Comparison of ENCODE assay signal across 1 cellular context in the genomic region with DNA sequence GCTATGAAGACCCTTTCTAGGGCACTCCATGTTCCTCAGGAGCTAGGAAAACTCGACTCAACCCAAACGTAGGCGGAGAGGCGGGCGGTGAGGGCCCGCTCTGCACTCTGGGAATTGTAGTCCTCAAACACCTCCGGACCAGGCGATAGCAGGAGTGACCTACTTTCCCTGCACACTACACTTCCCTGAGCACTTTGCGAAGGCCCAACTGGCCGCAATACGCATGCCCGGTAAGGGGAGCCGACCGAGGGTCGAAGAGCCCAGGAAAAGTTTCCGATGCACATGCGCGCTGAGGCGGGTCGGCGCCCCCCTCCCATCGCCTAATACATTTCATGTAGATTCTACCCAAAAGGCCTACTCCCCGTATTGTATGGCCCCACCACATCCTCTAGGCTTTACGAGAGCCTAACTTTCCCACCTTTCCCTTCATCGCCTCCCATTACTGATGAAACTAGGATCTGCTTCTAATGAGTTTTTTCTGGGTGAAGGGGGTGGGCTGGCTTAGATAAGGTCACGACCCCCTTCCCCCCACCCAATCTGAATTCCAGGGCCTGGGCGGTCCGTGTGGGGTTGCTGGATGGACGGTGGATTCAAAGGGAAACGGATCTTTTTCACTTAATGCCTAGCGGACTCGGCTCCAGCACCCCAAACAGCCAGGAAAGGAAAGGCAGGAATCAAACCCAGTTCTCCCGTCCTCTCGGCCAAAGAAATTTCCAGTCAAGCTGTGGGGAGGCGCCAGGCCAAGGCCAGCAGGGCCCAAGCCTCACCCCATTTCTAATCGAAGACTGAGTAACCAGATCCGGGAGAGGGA.
TF ChIP-seq lines count a peak whose summit lies in the region.

No MANE protein-coding gene starts in this region.

TF ChIP-seq in GM12878, 131 proteins besides CTCF, POLR2A, EP300 and RAD21 (continued from another document and continues in another):
- TF ChIP-seq, protein P1, sequence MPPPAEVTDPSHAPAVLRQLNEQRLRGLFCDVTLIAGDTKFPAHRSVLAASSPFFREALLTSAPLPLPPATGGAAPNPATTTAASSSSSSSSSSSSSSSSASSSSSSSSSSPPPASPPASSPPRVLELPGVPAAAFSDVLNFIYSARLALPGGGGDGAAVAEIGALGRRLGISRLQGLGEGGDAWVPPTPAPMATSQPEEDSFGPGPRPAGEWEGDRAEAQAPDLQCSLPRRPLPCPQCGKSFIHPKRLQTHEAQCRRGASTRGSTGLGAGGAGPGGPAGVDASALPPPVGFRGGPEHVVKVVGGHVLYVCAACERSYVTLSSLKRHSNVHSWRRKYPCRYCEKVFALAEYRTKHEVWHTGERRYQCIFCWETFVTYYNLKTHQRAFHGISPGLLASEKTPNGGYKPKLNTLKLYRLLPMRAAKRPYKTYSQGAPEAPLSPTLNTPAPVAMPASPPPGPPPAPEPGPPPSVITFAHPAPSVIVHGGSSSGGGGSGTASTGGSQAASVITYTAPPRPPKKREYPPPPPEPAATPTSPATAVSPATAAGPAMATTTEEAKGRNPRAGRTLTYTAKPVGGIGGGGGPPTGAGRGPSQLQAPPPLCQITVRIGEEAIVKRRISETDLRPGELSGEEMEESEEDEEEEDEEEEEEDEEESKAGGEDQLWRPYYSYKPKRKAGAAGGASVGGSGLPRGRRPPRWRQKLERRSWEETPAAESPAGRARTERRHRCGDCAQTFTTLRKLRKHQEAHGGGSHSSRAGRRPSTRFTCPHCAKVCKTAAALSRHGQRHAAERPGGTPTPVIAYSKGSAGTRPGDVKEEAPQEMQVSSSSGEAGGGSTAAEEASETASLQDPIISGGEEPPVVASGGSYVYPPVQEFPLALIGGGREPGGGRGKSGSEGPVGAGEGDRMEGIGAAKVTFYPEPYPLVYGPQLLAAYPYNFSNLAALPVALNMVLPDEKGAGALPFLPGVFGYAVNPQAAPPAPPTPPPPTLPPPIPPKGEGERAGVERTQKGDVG (CRISPR knock-in tag; IDR thresholded peaks at IDR 0.05): no peak
- no peak for TF ChIP-seq MYB (IDR thresholded peaks at IDR 0.05; ENCODE audit: borderline replicate concordance, low read depth, low read length)
- TF ChIP-seq MXI1 (IDR thresholded peaks at IDR 0.05; ENCODE audit: low read depth, low read length): no peak
- TF ChIP-seq ZNF274 (IDR thresholded peaks at IDR 0.05; ENCODE audit: insufficient read depth, insufficient read length): no peak
- TF ChIP-seq HDAC2 (IDR thresholded peaks at IDR 0.05): no peak
- TF ChIP-seq, protein P2, sequence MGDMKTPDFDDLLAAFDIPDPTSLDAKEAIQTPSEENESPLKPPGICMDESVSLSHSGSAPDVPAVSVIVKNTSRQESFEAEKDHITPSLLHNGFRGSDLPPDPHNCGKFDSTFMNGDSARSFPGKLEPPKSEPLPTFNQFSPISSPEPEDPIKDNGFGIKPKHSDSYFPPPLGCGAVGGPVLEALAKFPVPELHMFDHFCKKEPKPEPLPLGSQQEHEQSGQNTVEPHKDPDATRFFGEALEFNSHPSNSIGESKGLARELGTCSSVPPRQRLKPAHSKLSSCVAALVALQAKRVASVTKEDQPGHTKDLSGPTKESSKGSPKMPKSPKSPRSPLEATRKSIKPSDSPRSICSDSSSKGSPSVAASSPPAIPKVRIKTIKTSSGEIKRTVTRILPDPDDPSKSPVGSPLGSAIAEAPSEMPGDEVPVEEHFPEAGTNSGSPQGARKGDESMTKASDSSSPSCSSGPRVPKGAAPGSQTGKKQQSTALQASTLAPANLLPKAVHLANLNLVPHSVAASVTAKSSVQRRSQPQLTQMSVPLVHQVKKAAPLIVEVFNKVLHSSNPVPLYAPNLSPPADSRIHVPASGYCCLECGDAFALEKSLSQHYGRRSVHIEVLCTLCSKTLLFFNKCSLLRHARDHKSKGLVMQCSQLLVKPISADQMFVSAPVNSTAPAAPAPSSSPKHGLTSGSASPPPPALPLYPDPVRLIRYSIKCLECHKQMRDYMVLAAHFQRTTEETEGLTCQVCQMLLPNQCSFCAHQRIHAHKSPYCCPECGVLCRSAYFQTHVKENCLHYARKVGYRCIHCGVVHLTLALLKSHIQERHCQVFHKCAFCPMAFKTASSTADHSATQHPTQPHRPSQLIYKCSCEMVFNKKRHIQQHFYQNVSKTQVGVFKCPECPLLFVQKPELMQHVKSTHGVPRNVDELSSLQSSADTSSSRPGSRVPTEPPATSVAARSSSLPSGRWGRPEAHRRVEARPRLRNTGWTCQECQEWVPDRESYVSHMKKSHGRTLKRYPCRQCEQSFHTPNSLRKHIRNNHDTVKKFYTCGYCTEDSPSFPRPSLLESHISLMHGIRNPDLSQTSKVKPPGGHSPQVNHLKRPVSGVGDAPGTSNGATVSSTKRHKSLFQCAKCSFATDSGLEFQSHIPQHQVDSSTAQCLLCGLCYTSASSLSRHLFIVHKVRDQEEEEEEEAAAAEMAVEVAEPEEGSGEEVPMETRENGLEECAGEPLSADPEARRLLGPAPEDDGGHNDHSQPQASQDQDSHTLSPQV (IDR thresholded peaks at IDR 0.05): no peak
- peak; percentile 86 for TF ChIP-seq IKZF1 (conservative IDR thresholded peaks at IDR 0.05)
- TF ChIP-seq IKZF2 (IDR thresholded peaks at IDR 0.05): peak in 1 of 2 experiments; percentile 48; a peak in 2 of 4 replicates
- no peak for TF ChIP-seq SREBF2 (IDR thresholded peaks at IDR 0.05; ENCODE audit: low read length)
- no peak for TF ChIP-seq CBX5 (IDR thresholded peaks at IDR 0.05; ENCODE audit: low read depth)
- TF ChIP-seq RUNX3 (IDR thresholded peaks at IDR 0.05; ENCODE audit: low read length): no peak
- TF ChIP-seq, protein P3, sequence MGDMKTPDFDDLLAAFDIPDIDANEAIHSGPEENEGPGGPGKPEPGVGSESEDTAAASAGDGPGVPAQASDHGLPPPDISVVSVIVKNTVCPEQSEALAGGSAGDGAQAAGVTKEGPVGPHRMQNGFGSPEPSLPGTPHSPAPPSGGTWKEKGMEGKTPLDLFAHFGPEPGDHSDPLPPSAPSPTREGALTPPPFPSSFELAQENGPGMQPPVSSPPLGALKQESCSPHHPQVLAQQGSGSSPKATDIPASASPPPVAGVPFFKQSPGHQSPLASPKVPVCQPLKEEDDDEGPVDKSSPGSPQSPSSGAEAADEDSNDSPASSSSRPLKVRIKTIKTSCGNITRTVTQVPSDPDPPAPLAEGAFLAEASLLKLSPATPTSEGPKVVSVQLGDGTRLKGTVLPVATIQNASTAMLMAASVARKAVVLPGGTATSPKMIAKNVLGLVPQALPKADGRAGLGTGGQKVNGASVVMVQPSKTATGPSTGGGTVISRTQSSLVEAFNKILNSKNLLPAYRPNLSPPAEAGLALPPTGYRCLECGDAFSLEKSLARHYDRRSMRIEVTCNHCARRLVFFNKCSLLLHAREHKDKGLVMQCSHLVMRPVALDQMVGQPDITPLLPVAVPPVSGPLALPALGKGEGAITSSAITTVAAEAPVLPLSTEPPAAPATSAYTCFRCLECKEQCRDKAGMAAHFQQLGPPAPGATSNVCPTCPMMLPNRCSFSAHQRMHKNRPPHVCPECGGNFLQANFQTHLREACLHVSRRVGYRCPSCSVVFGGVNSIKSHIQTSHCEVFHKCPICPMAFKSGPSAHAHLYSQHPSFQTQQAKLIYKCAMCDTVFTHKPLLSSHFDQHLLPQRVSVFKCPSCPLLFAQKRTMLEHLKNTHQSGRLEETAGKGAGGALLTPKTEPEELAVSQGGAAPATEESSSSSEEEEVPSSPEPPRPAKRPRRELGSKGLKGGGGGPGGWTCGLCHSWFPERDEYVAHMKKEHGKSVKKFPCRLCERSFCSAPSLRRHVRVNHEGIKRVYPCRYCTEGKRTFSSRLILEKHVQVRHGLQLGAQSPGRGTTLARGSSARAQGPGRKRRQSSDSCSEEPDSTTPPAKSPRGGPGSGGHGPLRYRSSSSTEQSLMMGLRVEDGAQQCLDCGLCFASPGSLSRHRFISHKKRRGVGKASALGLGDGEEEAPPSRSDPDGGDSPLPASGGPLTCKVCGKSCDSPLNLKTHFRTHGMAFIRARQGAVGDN (IDR thresholded peaks at IDR 0.05): no peak
- TF ChIP-seq YY1 (IDR thresholded peaks at IDR 0.05; ENCODE audit: low read depth, low read length): no peak; the same call in 1 of the 2 replicates
- TF ChIP-seq TCF3 (IDR thresholded peaks at IDR 0.05; ENCODE audit: borderline replicate concordance, insufficient read depth, low read depth, low read length): no peak
- 0 out of 2 replicates have a peak, but pooled peaks have one; percentile 15 for TF ChIP-seq CHD2 (IDR thresholded peaks at IDR 0.05; ENCODE audit: borderline replicate concordance, low read depth, low read length)
- no peak for TF ChIP-seq SUZ12 (IDR thresholded peaks at IDR 0.05; ENCODE audit: unreplicated experiment)
- TF ChIP-seq IRF4 (IDR thresholded peaks at IDR 0.05; ENCODE audit: low read depth, low read length): no peak
- no peak for TF ChIP-seq SRF (IDR thresholded peaks at IDR 0.05; ENCODE audit: low read depth in 2 of 2, low read length in 2 of 2)
- peak; percentile 94 for TF ChIP-seq HCFC1 (IDR thresholded peaks at IDR 0.05; ENCODE audit: low read length)
- TF ChIP-seq NRF1 (conservative IDR thresholded peaks at IDR 0.05; ENCODE audit: low read depth, low read length): peak; percentile 83
- TF ChIP-seq KAT2A (conservative IDR thresholded peaks at IDR 0.05; ENCODE audit: control insufficient read depth, low read depth, low read length): no peak
- TF ChIP-seq, protein P4, sequence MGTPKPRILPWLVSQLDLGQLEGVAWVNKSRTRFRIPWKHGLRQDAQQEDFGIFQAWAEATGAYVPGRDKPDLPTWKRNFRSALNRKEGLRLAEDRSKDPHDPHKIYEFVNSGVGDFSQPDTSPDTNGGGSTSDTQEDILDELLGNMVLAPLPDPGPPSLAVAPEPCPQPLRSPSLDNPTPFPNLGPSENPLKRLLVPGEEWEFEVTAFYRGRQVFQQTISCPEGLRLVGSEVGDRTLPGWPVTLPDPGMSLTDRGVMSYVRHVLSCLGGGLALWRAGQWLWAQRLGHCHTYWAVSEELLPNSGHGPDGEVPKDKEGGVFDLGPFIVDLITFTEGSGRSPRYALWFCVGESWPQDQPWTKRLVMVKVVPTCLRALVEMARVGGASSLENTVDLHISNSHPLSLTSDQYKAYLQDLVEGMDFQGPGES (IDR thresholded peaks at IDR 0.05): no peak
- peak; percentile 55; the same call in 1 of the 2 replicates for TF ChIP-seq HDGF (IDR thresholded peaks at IDR 0.05)
- no peak for TF ChIP-seq FOXM1 (IDR thresholded peaks at IDR 0.05; ENCODE audit: low read depth, low read length)
- TF ChIP-seq NFYA (IDR thresholded peaks at IDR 0.05; ENCODE audit: borderline replicate concordance, low read depth, low read length): no peak
- TF ChIP-seq, protein P5, sequence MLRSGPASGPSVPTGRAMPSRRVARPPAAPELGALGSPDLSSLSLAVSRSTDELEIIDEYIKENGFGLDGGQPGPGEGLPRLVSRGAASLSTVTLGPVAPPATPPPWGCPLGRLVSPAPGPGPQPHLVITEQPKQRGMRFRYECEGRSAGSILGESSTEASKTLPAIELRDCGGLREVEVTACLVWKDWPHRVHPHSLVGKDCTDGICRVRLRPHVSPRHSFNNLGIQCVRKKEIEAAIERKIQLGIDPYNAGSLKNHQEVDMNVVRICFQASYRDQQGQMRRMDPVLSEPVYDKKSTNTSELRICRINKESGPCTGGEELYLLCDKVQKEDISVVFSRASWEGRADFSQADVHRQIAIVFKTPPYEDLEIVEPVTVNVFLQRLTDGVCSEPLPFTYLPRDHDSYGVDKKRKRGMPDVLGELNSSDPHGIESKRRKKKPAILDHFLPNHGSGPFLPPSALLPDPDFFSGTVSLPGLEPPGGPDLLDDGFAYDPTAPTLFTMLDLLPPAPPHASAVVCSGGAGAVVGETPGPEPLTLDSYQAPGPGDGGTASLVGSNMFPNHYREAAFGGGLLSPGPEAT (IDR thresholded peaks at IDR 0.05; ENCODE audit: low read depth): peak; percentile 46; the same call in 1 of the 2 replicates
- TF ChIP-seq, protein P6, sequence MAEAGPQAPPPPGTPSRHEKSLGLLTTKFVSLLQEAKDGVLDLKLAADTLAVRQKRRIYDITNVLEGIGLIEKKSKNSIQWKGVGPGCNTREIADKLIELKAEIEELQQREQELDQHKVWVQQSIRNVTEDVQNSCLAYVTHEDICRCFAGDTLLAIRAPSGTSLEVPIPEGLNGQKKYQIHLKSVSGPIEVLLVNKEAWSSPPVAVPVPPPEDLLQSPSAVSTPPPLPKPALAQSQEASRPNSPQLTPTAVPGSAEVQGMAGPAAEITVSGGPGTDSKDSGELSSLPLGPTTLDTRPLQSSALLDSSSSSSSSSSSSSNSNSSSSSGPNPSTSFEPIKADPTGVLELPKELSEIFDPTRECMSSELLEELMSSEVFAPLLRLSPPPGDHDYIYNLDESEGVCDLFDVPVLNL (IDR thresholded peaks at IDR 0.05; ENCODE audit: low read depth, low read length): no peak
- TF ChIP-seq MEF2B (IDR thresholded peaks at IDR 0.05; ENCODE audit: partially characterized antibody, poor library complexity, severe bottlenecking): no peak
- TF ChIP-seq BACH1 (IDR thresholded peaks at IDR 0.05; ENCODE audit: borderline replicate concordance): 0 out of 2 replicates have a peak, but pooled peaks have one; percentile 27
- no peak for TF ChIP-seq NBN (IDR thresholded peaks at IDR 0.05)
- TF ChIP-seq, protein P7, sequence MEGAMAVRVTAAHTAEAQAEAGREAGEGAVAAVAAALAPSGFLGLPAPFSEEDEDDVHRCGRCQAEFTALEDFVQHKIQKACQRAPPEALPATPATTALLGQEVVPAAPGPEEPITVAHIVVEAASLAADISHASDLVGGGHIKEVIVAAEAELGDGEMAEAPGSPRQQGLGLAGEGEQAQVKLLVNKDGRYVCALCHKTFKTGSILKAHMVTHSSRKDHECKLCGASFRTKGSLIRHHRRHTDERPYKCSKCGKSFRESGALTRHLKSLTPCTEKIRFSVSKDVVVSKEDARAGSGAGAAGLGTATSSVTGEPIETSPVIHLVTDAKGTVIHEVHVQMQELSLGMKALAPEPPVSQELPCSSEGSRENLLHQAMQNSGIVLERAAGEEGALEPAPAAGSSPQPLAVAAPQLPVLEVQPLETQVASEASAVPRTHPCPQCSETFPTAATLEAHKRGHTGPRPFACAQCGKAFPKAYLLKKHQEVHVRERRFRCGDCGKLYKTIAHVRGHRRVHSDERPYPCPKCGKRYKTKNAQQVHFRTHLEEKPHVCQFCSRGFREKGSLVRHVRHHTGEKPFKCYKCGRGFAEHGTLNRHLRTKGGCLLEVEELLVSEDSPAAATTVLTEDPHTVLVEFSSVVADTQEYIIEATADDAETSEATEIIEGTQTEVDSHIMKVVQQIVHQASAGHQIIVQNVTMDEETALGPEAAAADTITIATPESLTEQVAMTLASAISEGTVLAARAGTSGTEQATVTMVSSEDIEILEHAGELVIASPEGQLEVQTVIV (IDR thresholded peaks at IDR 0.05; ENCODE audit: borderline replicate concordance, partially characterized antibody): no peak
- TF ChIP-seq, protein P8, sequence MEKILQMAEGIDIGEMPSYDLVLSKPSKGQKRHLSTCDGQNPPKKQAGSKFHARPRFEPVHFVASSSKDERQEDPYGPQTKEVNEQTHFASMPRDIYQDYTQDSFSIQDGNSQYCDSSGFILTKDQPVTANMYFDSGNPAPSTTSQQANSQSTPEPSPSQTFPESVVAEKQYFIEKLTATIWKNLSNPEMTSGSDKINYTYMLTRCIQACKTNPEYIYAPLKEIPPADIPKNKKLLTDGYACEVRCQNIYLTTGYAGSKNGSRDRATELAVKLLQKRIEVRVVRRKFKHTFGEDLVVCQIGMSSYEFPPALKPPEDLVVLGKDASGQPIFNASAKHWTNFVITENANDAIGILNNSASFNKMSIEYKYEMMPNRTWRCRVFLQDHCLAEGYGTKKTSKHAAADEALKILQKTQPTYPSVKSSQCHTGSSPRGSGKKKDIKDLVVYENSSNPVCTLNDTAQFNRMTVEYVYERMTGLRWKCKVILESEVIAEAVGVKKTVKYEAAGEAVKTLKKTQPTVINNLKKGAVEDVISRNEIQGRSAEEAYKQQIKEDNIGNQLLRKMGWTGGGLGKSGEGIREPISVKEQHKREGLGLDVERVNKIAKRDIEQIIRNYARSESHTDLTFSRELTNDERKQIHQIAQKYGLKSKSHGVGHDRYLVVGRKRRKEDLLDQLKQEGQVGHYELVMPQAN (conservative IDR thresholded peaks at IDR 0.05): peak; percentile 53; the same call in 1 of the 2 replicates
- TF ChIP-seq RFX5 (IDR thresholded peaks at IDR 0.05; ENCODE audit: low read depth, low read length): no peak
- no peak for TF ChIP-seq SMC3 (IDR thresholded peaks at IDR 0.05; ENCODE audit: borderline replicate concordance, low read length)
- TF ChIP-seq KDM1A (IDR thresholded peaks at IDR 0.05; ENCODE audit: borderline replicate concordance): no peak
- TF ChIP-seq YBX1 (IDR thresholded peaks at IDR 0.05): no peak
